ENCODE assay signal across 17 cellular contexts in the genomic region with DNA sequence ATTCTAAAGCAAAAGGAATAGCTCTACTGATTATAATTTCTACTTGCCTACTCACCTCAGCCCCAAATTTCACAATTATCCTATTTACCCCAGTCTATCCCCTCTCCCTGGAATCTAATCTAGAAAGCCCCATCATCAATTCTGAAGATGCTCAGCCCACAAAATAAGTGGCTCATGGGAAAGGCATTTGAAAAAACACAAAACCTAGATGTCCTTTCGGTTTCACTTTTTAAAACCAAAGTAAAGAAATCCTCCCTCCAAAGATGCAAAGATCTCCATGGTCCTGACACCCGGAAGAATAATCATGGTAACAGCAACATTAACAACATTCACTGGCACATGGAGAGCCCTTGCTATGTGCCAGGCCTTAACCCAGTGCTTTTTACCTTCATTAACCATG.
A peak's percentile ranks its signal among the peaks of the same experiment; 100 is the strongest.
DNase-seq lines count a peak whose midpoint lies in the region; ATAC-seq, FAIRE-seq and TF ChIP-seq lines count a peak whose summit lies in the region.
"Had no signal": no experiment of that assay in that cellular context is flagged by ENCODE, and none has a peak within 500 bp of the region (broad histone marks: within the 10 kb centered on the region; RNA-seq: fewer than 3 reads in every experiment).

No MANE protein-coding gene starts in this region.

- H3K9me3 ChIP-seq in MM.1S (replicated peaks; ENCODE audit: insufficient read depth, low read length) (no peaks in the 10 kb centered on the region), tibial artery (no peaks in the 10 kb centered on the region), kidney (ENCODE audit: control insufficient read depth in 1 of 2, low read length in 2 of 2) (no peaks in the 10 kb centered on the region)
- H3K9me3 ChIP-seq: BLaER1 had no signal

- H3K36me3 ChIP-seq in MM.1S (replicated peaks; ENCODE audit: insufficient read depth, low read length) (no peaks in the 10 kb centered on the region), tibial artery (no peaks in the 10 kb centered on the region), kidney (ENCODE audit: control insufficient read depth in 1 of 2, insufficient read depth in 2 of 2, low read length in 2 of 2) (no peaks in the 10 kb centered on the region)
- H3K36me3 ChIP-seq: BLaER1 had no signal

- H3K27ac ChIP-seq in MM.1S (ENCODE audit: low read length): no peak overlapping the region
- H3K27ac ChIP-seq in tibial artery: no peak overlapping the region
- no peak overlapping the region for H3K27ac ChIP-seq in kidney (ENCODE audit: low read depth in 2 of 2, low read length in 2 of 2)
- H3K27ac ChIP-seq: 22Rv1, BLaER1 had no signal

- no peaks in the 10 kb centered on the region for H3K27me3 Mint-ChIP-seq in activated T-helper 1 cell treated with anti-CD3 and anti-CD28 coated beads, Interleukin-12 subunit alpha, Interleukin-12 subunit beta, Interleukin-2, Interleukin-4 antibody, amounts not matched to agents 30 ng/mL and 10 ng/mL and 1 ng/mL, durations not matched to agents 14 hours and 24 hours and 36 hours (ENCODE audit: insufficient read depth)
- H3K27me3 Mint-ChIP-seq: CD8-positive, alpha-beta memory T cell had no signal

- no peaks in the 10 kb centered on the region for H4K20me1 ChIP-seq in MM.1S (ENCODE audit: insufficient read depth, low read length)
- H4K20me1 ChIP-seq: BLaER1 had no signal

- no peak overlapping the region for H3K27ac Mint-ChIP-seq in activated T-helper 1 cell treated with anti-CD3 and anti-CD28 coated beads, Interleukin-12 subunit alpha, Interleukin-12 subunit beta, Interleukin-2, Interleukin-4 antibody, amounts not matched to agents 30 ng/mL and 10 ng/mL and 1 ng/mL, durations not matched to agents 14 hours and 24 hours and 36 hours
- H3K27ac Mint-ChIP-seq: HFFc6 had no signal

- DNase-seq in AG08395 (ENCODE audit: low spot score): peak; percentile 3
- DNase-seq in MM.1S: peak; percentile 40
- peak; percentile 27 for DNase-seq in astrocyte of the hippocampus (ENCODE audit: low read depth, low spot score)
- DNase-seq in omental fat pad (ENCODE audit: low spot score): no peak
- DNase-seq in tibial artery: no peak
- DNase-seq in kidney: no peak
- DNase-seq in stimulated activated naive CD4-positive, alpha-beta T cell (lab: John Stamatoyannopoulos, UW): no peak
- no peak for DNase-seq in activated T-helper 1 cell treated with anti-CD3 and anti-CD28 coated beads, Interleukin-12 subunit alpha, Interleukin-12 subunit beta, Interleukin-2, Interleukin-4 antibody, amounts not matched to agents 30 ng/mL and 10 ng/mL and 1 ng/mL, durations not matched to agents 14 hours and 24 hours and 36 hours (ENCODE audit: low spot score)
- DNase-seq: AML-193; CD8-positive, alpha-beta memory T cell; DMS53; HCEC 1CT; HFFc6 had no signal

- TF ChIP-seq CTCF in MM.1S (IDR thresholded peaks at IDR 0.05; ENCODE audit: low read length): no peak
- TF ChIP-seq CTCF in omental fat pad (IDR thresholded peaks at IDR 0.05): no peak
- TF ChIP-seq CTCF in tibial artery (IDR thresholded peaks at IDR 0.05): no peak
- no peak for TF ChIP-seq CTCF in kidney (IDR thresholded peaks at IDR 0.05; ENCODE audit: borderline replicate concordance, extremely low read depth, insufficient read depth)

- H3K4me3 Mint-ChIP-seq in activated T-helper 1 cell treated with anti-CD3 and anti-CD28 coated beads, Interleukin-12 subunit alpha, Interleukin-12 subunit beta, Interleukin-2, Interleukin-4 antibody, amounts not matched to agents 30 ng/mL and 10 ng/mL and 1 ng/mL, durations not matched to agents 14 hours and 24 hours and 36 hours: no peak overlapping the region
- H3K4me3 Mint-ChIP-seq: CD8-positive, alpha-beta memory T cell; HFFc6 had no signal

- no peaks in the 10 kb centered on the region for H3K9me3 Mint-ChIP-seq in activated T-helper 1 cell treated with anti-CD3 and anti-CD28 coated beads, Interleukin-12 subunit alpha, Interleukin-12 subunit beta, Interleukin-2, Interleukin-4 antibody, amounts not matched to agents 30 ng/mL and 10 ng/mL and 1 ng/mL, durations not matched to agents 14 hours and 24 hours and 36 hours

- no peaks in the 10 kb centered on the region for H3K79me2 ChIP-seq in MM.1S (ENCODE audit: low read length)

- H3K9ac ChIP-seq in MM.1S (ENCODE audit: low read length) (no peak overlapping the region), kidney (ENCODE audit: low read length in 2 of 2) (no peak overlapping the region)
- H3K9ac ChIP-seq: BLaER1 had no signal

- ATAC-seq in omental fat pad (ENCODE audit: low FRiP score): peak; percentile 37
- ATAC-seq: HepG2 had no signal

- peak overlapping the region; percentile 64 for H2AFZ ChIP-seq in MM.1S (ENCODE audit: low read length)

- H3K4me3 ChIP-seq in MM.1S (ENCODE audit: low read length) (no peak overlapping the region), tibial artery (no peak overlapping the region), kidney (ENCODE audit: low read length in 2 of 2) (no peak overlapping the region)
- H3K4me3 ChIP-seq: BLaER1 had no signal

- no peak for FAIRE-seq in kidney (lab: Jason Lieb, UNC)
- FAIRE-seq: HepG2, HTR-8/SVneo had no signal

- no peaks in the 10 kb centered on the region for H3K27me3 ChIP-seq in MM.1S (replicated peaks; ENCODE audit: insufficient read depth, low read length)
- H3K27me3 ChIP-seq in tibial artery: no peaks in the 10 kb centered on the region
- H3K27me3 ChIP-seq: BLaER1 had no signal

- H3F3A ChIP-seq in MM.1S (ENCODE audit: insufficient read depth, low read length): peaks cover 8% of the 10 kb centered on the region; the same call in 1 of the 2 replicates

- no peaks in the 10 kb centered on the region for H3K9me2 ChIP-seq in MM.1S (replicated peaks; ENCODE audit: insufficient read depth, low read length)

- intact Hi-C loops in tibial artery (cut with DNase I; ENCODE audit: low total_unique reads): no loop called here
- intact Hi-C loops in kidney (cut with DNase I): no loop called here
- intact Hi-C loops in activated T-helper 1 cell treated with anti-CD3 and anti-CD28 coated beads, Interleukin-12 subunit alpha, Interleukin-12 subunit beta, Interleukin-2, Interleukin-4 antibody, amounts not matched to agents 30 ng/mL and 10 ng/mL and 1 ng/mL, durations not matched to agents 14 hours and 24 hours and 36 hours (cut with micrococcal nuclease): no loop called here

- H3K4me1 ChIP-seq in MM.1S (ENCODE audit: low read length) (peaks cover 14% of the 10 kb centered on the region), tibial artery (no peaks in the 10 kb centered on the region), kidney (ENCODE audit: control insufficient read depth in 1 of 2, insufficient read depth in 1 of 2, low read depth in 1 of 2, low read length in 2 of 2) (no peaks in the 10 kb centered on the region)

- peak overlapping the region; percentile 40 for H3K4me2 ChIP-seq in MM.1S (ENCODE audit: low read depth, low read length)
- H3K4me2 ChIP-seq: BLaER1 had no signal

- H3K4me1 Mint-ChIP-seq in activated T-helper 1 cell treated with anti-CD3 and anti-CD28 coated beads, Interleukin-12 subunit alpha, Interleukin-12 subunit beta, Interleukin-2, Interleukin-4 antibody, amounts not matched to agents 30 ng/mL and 10 ng/mL and 1 ng/mL, durations not matched to agents 14 hours and 24 hours and 36 hours (ENCODE audit: low read depth): no peaks in the 10 kb centered on the region
- H3K4me1 Mint-ChIP-seq: CD8-positive, alpha-beta memory T cell had no signal

- no peaks in the 10 kb centered on the region for H3K36me3 Mint-ChIP-seq in activated T-helper 1 cell treated with anti-CD3 and anti-CD28 coated beads, Interleukin-12 subunit alpha, Interleukin-12 subunit beta, Interleukin-2, Interleukin-4 antibody, amounts not matched to agents 30 ng/mL and 10 ng/mL and 1 ng/mL, durations not matched to agents 14 hours and 24 hours and 36 hours (ENCODE audit: low read depth)
- H3K36me3 Mint-ChIP-seq: CD8-positive, alpha-beta memory T cell had no signal

Comparison
In these comparisons a context has a peak if more than half of its experiments do, and no peak if none do; other contexts are left out.
1. DNase-seq: peak in AG08395 (single experiment), MM.1S (single experiment) and astrocyte of the hippocampus (single experiment); none in omental fat pad (single experiment), tibial artery (0 of 2), kidney (single experiment), stimulated activated naive CD4-positive, alpha-beta T cell (0 of 6) and activated T-helper 1 cell treated with anti-CD3 and anti-CD28 coated beads, Interleukin-12 subunit alpha, Interleukin-12 subunit beta, Interleukin-2, Interleukin-4 antibody, amounts not matched to agents 30 ng/mL and 10 ng/mL and 1 ng/mL, durations not matched to agents 14 hours and 24 hours and 36 hours (single experiment).